In genomic region chr7:28055161-28055544, GRCh38 we compare ENCODE assay signal across 19 cellular contexts.
DNase-seq lines count a peak whose midpoint lies in the region; ATAC-seq, FAIRE-seq and TF ChIP-seq lines count a peak whose summit lies in the region.
"Had no signal": no experiment of that assay in that cellular context is flagged by ENCODE, and none has a peak within 500 bp of the region (broad histone marks: within the 10 kb centered on the region; RNA-seq: fewer than 3 reads in every experiment).

No MANE protein-coding gene starts in this region.

- no peak for TF ChIP-seq EP300 in HepG2 (IDR thresholded peaks at IDR 0.05; ENCODE audit: low read depth in 2 of 2, low read length in 2 of 2)
- no peak for TF ChIP-seq EP300 in HepG2 (CRISPR knock-in tag; IDR thresholded peaks at IDR 0.05; ENCODE audit: borderline replicate concordance)

- intact Hi-C loops in heart left ventricle (cut with DNase I) (no loop called here), posterior cingulate gyrus (cut with DNase I) (no loop called here), HepG2 (cut with micrococcal nuclease; ENCODE audit: unreplicated experiment) (no loop called here)

- H3K4me1 ChIP-seq in heart left ventricle (peaks cover 0 to 41% (median 16%) of the 10 kb centered on the region in 12 donors), right atrium auricular region (peaks cover 0 to 13% of the 10 kb centered on the region in 2 donors), HepG2 (ENCODE audit: insufficient read depth, low read length) (no peaks in the 10 kb centered on the region)

- POLR2A ChIA-PET in HepG2 (lab: Yijun Ruan, JAX), result no interaction called here

- no peak overlapping the region for H3K9ac ChIP-seq in HepG2 (ENCODE audit: insufficient read depth, low read depth, low read length)

- H3K27me3 ChIP-seq in heart left ventricle (no peaks in the 10 kb centered on the region), right atrium auricular region (no peaks in the 10 kb centered on the region), HepG2 (ENCODE audit: control insufficient read depth in 1 of 2, insufficient read depth in 2 of 2, low read length in 2 of 2) (no peaks in the 10 kb centered on the region; a peak in 1 of 5 replicates)

- no peaks in the 10 kb centered on the region for H4K20me1 ChIP-seq in HepG2 (ENCODE audit: insufficient read depth, low read length)

- no peak for TF ChIP-seq RAD21 in HepG2 (CRISPR knock-in tag; IDR thresholded peaks at IDR 0.05)

- in situ Hi-C loops in HepG2 (cut with HindIII; ENCODE audit: extremely low pct_ligation_motif_present, low pct_unique_long_range_greater_than_20kb), result no loop called here

- peak; percentile 43 to 73 (median 58) for ATAC-seq in heart left ventricle
- peak; percentile 92 for ATAC-seq in SK-N-SH treated with all-trans-retinoic acid at 6 μM for 48 hours
- ATAC-seq in GM19463 (IDR thresholded peaks at IDR 0.05; ENCODE audit: unreplicated experiment), result no peak
- no peak for ATAC-seq in HepG2

- H3K4me3 ChIP-seq in heart left ventricle, result no peak overlapping the region
- no peak overlapping the region for H3K4me3 ChIP-seq in right atrium auricular region
- no peak overlapping the region for H3K4me3 ChIP-seq in HepG2 (replicated peaks in 1 of 3; ENCODE audit: insufficient read depth in 1 of 3, low read depth in 2 of 3, low read length in 3 of 3)

- no peak for DNase-seq in heart left ventricle
- DNase-seq in right atrium auricular region (ENCODE audit: low spot score), result no peak
- DNase-seq in kidney tubule cell (ENCODE audit: low spot score), result peak; percentile 88
- no peak for DNase-seq in posterior cingulate gyrus
- no peak for DNase-seq in HepG2 (ENCODE audit: low spot score)
- no peak for DNase-seq in NCI-H146 (lab: John Stamatoyannopoulos, UW)
- DNase-seq: activated CD4-positive, alpha-beta T cell treated with anti-CD3 and anti-CD28 coated beads for 1 hour; activated naive CD8-positive, alpha-beta T cell treated with anti-CD3 and anti-CD28 coated beads, Interleukin-2, amount 10 ng/mL, durations not matched to agents 7 days and 5 days; midbrain; NCI-H187 treated with DMSO at 0.1 percent for 48 hours; NCI-H524 treated with DMSO at 0.1 percent for 48 hours; OCI-M1; stimulated activated CD4-positive, alpha-beta T cell treated with anti-CD3 and anti-CD28 coated beads, Interleukin-12 subunit alpha, Interleukin-12 subunit beta, amount 100 ng/mL, for 4 hours had no signal

- H3K79me2 ChIP-seq in HepG2 (ENCODE audit: insufficient read depth, low read length), result no peaks in the 10 kb centered on the region

- H3K9me3 ChIP-seq in heart left ventricle, result no peaks in the 10 kb centered on the region
- H3K9me3 ChIP-seq in right atrium auricular region, result no peaks in the 10 kb centered on the region
- H3K9me3 ChIP-seq in HepG2 (ENCODE audit: low read length), result no peaks in the 10 kb centered on the region

- FAIRE-seq in HepG2 (lab: Jason Lieb, UNC), result no peak
- FAIRE-seq: G401.6, islet of Langerhans had no signal

- CTCF ChIA-PET in HepG2 (lab: Yijun Ruan, JAX; ENCODE audit: low intra/inter-chr PET ratio, low total read pairs), result no interaction called here

- no peak overlapping the region for H3K4me2 ChIP-seq in HepG2 (ENCODE audit: low read depth, low read length)

- no TSS peak for BruUV-seq in HepG2 (replicated peaks; lab: Mats Ljungman, UMichigan)

- TF ChIP-seq CTCF in heart left ventricle (IDR thresholded peaks at IDR 0.05) (no peak), right atrium auricular region (IDR thresholded peaks at IDR 0.05) (no peak), HepG2 (CRISPR knock-in tag; IDR thresholded peaks at IDR 0.05) (no peak)

- no peak overlapping the region for H2AFZ ChIP-seq in HepG2 (ENCODE audit: low read length)

- TF ChIP-seq POLR2A in heart left ventricle (IDR thresholded peaks at IDR 0.05) (no peak), HepG2 (IDR thresholded peaks at IDR 0.05; ENCODE audit: insufficient read depth in 1 of 2, low read depth in 2 of 2, low read length in 2 of 2) (no peak)

- peak overlapping the region in 1 of 12 donors; percentile 25 for H3K27ac ChIP-seq in heart left ventricle
- H3K27ac ChIP-seq in right atrium auricular region, result no peak overlapping the region
- no peak overlapping the region for H3K27ac ChIP-seq in HepG2 (ENCODE audit: extremely low read length, insufficient read depth, low read length)
- H3K27ac ChIP-seq: 22Rv1, HL-60 had no signal

- H3K36me3 ChIP-seq in heart left ventricle (no peaks in the 10 kb centered on the region), right atrium auricular region (no peaks in the 10 kb centered on the region), HepG2 (replicated peaks in 1 of 2; ENCODE audit: control insufficient read depth in 1 of 2, insufficient read depth in 2 of 2, low read length in 2 of 2) (no peaks in the 10 kb centered on the region)

- 41 to 61% (median 50%) methylated on average over 3 of the region's 3 CpGs for WGBS in heart left ventricle, 4 donors
- 16% methylated on average over 3 of the region's 3 CpGs for WGBS in HepG2 (ENCODE audit: low lambda C conversion rate)

TF ChIP-seq in SK-N-SH treated with all-trans-retinoic acid at 6 μM for 48 hours, 23 proteins besides CTCF, POLR2A, EP300 and RAD21 (continues in another document):
- TF ChIP-seq ISL1 (CRISPR knock-in tag; IDR thresholded peaks at IDR 0.05), result peak; percentile 92
- TF ChIP-seq CSRNP3 (CRISPR knock-in tag; IDR thresholded peaks at IDR 0.05), result 0 out of 2 replicates have a peak, but pooled peaks have one; percentile 9
- peak; percentile 72; the same call in 1 of the 2 replicates for TF ChIP-seq GLIS3 (CRISPR knock-in tag; IDR thresholded peaks at IDR 0.05)

TF ChIP-seq in HepG2, 621 proteins besides CTCF, POLR2A, EP300 and RAD21:
- no peak for TF ChIP-seq POLR2AphosphoS5 (IDR thresholded peaks at IDR 0.05; ENCODE audit: low read depth, low read length)
- no peak for TF ChIP-seq ZNF598 (CRISPR knock-in tag; IDR thresholded peaks at IDR 0.05; ENCODE audit: borderline replicate concordance)
- no peak for TF ChIP-seq U2AF2 (IDR thresholded peaks at IDR 0.05; ENCODE audit: low read depth, low read length)
- TF ChIP-seq FLYWCH1 (CRISPR knock-in tag; IDR thresholded peaks at IDR 0.05), result no peak
- TF ChIP-seq ZNF790 (CRISPR knock-in tag; IDR thresholded peaks at IDR 0.05; ENCODE audit: borderline replicate concordance), result no peak
- TF ChIP-seq JUN (CRISPR knock-in tag; IDR thresholded peaks at IDR 0.05), result no peak
- no peak for TF ChIP-seq UBTF (CRISPR knock-in tag; IDR thresholded peaks at IDR 0.05)
- no peak for TF ChIP-seq CBFB (CRISPR knock-in tag; IDR thresholded peaks at IDR 0.05)
- no peak for TF ChIP-seq SATB2 (CRISPR knock-in tag; IDR thresholded peaks at IDR 0.05)
- no peak for TF ChIP-seq RARA (CRISPR knock-in tag; IDR thresholded peaks at IDR 0.05)

Comparison
In these comparisons a context has a peak if more than half of its experiments do, and no peak if none do; other contexts are left out.
1. ATAC-seq: peak in heart left ventricle (4 of 4) and SK-N-SH treated with all-trans-retinoic acid at 6 μM for 48 hours (single experiment); none in GM19463 (single experiment) and HepG2 (single experiment).